In genomic region chr5:142512041-142512679, GRCh38 we compare ENCODE assay signal across 15 cellular contexts.
DNase-seq lines count a peak whose midpoint lies in the region; ATAC-seq and TF ChIP-seq lines count a peak whose summit lies in the region.
"Had no signal": no experiment of that assay in that cellular context is flagged by ENCODE, and none has a peak within 500 bp of the region (broad histone marks: within the 10 kb centered on the region; RNA-seq: fewer than 3 reads in every experiment).

No MANE protein-coding gene starts in this region.

- H3K4me1 ChIP-seq in hepatocyte (ENCODE audit: insufficient read depth): peaks cover 29% of the 10 kb centered on the region
- H3K4me1 ChIP-seq: prostate gland had no signal

- H3K27ac ChIP-seq in hepatocyte: peak overlapping the region; percentile 47
- H3K27ac ChIP-seq: ascending aorta, prostate gland, SJCRH30 had no signal

- DNase-seq in AG10803 (ENCODE audit: low read depth): peak; percentile 73
- DNase-seq in choroid plexus epithelial cell (ENCODE audit: low read depth): peak; percentile 87
- DNase-seq in hepatocyte (ENCODE audit: low spot score): no peak
- DNase-seq in renal cortical epithelial cell (ENCODE audit: low read depth): peak; percentile 68
- no peak for DNase-seq in activated CD4-positive, alpha-beta T cell treated with anti-CD3 and anti-CD28 coated beads, Interleukin-2, amount 10 ng/mL, durations not matched to agents 7 days and 5 days
- DNase-seq in occipital lobe (lab: John Stamatoyannopoulos, UW): no peak
- no peak for DNase-seq in NCI-H2227 treated with DMSO at 0.1 percent for 48 hours (lab: John Stamatoyannopoulos, UW)
- DNase-seq: activated CD4-positive, alpha-beta memory T cell treated with anti-CD3 and anti-CD28 coated beads, Interleukin-2, amount 10 ng/mL, durations not matched to agents 7 days and 5 days; MV-4-11; SJCRH30; stimulated activated CD4-positive, alpha-beta T cell treated with anti-CD3 and anti-CD28 coated beads, Interleukin-4, amount 100 ng/mL, for 24 hours had no signal

- H3K27me3 Mint-ChIP-seq in activated CD4-positive, alpha-beta T cell treated with anti-CD3 and anti-CD28 coated beads, Interleukin-2, amount 10 ng/mL, durations not matched to agents 7 days and 5 days: no peaks in the 10 kb centered on the region
- H3K27me3 Mint-ChIP-seq: activated CD4-positive, alpha-beta memory T cell treated with anti-CD3 and anti-CD28 coated beads, Interleukin-2, amount 10 ng/mL, durations not matched to agents 7 days and 5 days had no signal

- ATAC-seq in HG02870 (IDR thresholded peaks at IDR 0.05; ENCODE audit: unreplicated experiment): no peak

- WGBS in hepatocyte (ENCODE audit: low lambda C conversion rate, missing lambda C conversion rate): 81% methylated on average over 11 of the region's 11 CpGs

- no peak overlapping the region for H3K4me2 ChIP-seq in hepatocyte

- POLR2A ChIA-PET in activated CD4-positive, alpha-beta T cell treated with anti-CD3 and anti-CD28 coated beads, Interleukin-2, amount 10 ng/mL, durations not matched to agents 7 days and 5 days (lab: Charles Lee): no interaction called here

- no peaks in the 10 kb centered on the region for H3K9me2 ChIP-seq in hepatocyte (replicated peaks; ENCODE audit: insufficient read depth)

- H2AFZ ChIP-seq in hepatocyte: no peak overlapping the region

- no peak overlapping the region for H3K27ac Mint-ChIP-seq in activated CD4-positive, alpha-beta T cell treated with anti-CD3 and anti-CD28 coated beads, Interleukin-2, amount 10 ng/mL, durations not matched to agents 7 days and 5 days
- H3K27ac Mint-ChIP-seq: activated CD4-positive, alpha-beta memory T cell treated with anti-CD3 and anti-CD28 coated beads, Interleukin-2, amount 10 ng/mL, durations not matched to agents 7 days and 5 days; activated T-helper 2 cell treated with anti-CD3 and anti-CD28 coated beads, Interferon-gamma antibody, Interleukin-2, Interleukin-4, amounts not matched to agents 10 μg/mL and 5 μg/mL and 100 μg/mL, durations not matched to agents 14 hours and 24 hours and 36 hours had no signal

- CTCF ChIA-PET in activated CD4-positive, alpha-beta T cell treated with anti-CD3 and anti-CD28 coated beads, Interleukin-2, amount 10 ng/mL, durations not matched to agents 7 days and 5 days (lab: Charles Lee): interaction anchor here (1.4 kb wide), 1 partner anchor 10 kb away, joined by 4 read pairs; no protein-coding TSS in a partner anchor

- no peaks in the 10 kb centered on the region for H3K9me3 ChIP-seq in hepatocyte (ENCODE audit: low read depth)
- H3K9me3 ChIP-seq: prostate gland had no signal

- H3K4me3 Mint-ChIP-seq in activated CD4-positive, alpha-beta T cell treated with anti-CD3 and anti-CD28 coated beads, Interleukin-2, amount 10 ng/mL, durations not matched to agents 7 days and 5 days: no peak overlapping the region
- H3K4me3 Mint-ChIP-seq: activated CD4-positive, alpha-beta memory T cell treated with anti-CD3 and anti-CD28 coated beads, Interleukin-2, amount 10 ng/mL, durations not matched to agents 7 days and 5 days had no signal

- H3K4me3 ChIP-seq in AG10803 (ENCODE audit: low read length) (no peak overlapping the region), choroid plexus epithelial cell (ENCODE audit: low read depth, low read length) (no peak overlapping the region), hepatocyte (no peak overlapping the region)
- H3K4me3 ChIP-seq: ascending aorta, prostate gland, SJCRH30 had no signal

- no peaks in the 10 kb centered on the region for H3K36me3 Mint-ChIP-seq in activated CD4-positive, alpha-beta T cell treated with anti-CD3 and anti-CD28 coated beads, Interleukin-2, amount 10 ng/mL, durations not matched to agents 7 days and 5 days (ENCODE audit: low read depth)

- H4K20me1 ChIP-seq in hepatocyte (ENCODE audit: insufficient read depth, poor library complexity, severe bottlenecking): no peaks in the 10 kb centered on the region

- peaks cover 5% of the 10 kb centered on the region for H3K9me3 Mint-ChIP-seq in activated CD4-positive, alpha-beta T cell treated with anti-CD3 and anti-CD28 coated beads, Interleukin-2, amount 10 ng/mL, durations not matched to agents 7 days and 5 days

- no peaks in the 10 kb centered on the region for H3K79me2 ChIP-seq in hepatocyte

- H3K27me3 ChIP-seq in hepatocyte: no peaks in the 10 kb centered on the region
- H3K27me3 ChIP-seq: ascending aorta, SJCRH30 had no signal

- no peak for TF ChIP-seq CTCF in AG10803 (conservative IDR thresholded peaks at IDR 0.05; ENCODE audit: low read length)
- TF ChIP-seq CTCF in choroid plexus epithelial cell (conservative IDR thresholded peaks at IDR 0.05; ENCODE audit: low read depth, low read length): no peak
- TF ChIP-seq CTCF in hepatocyte (IDR thresholded peaks at IDR 0.05; ENCODE audit: poor library complexity): no peak

- no peaks in the 10 kb centered on the region for H3K36me3 ChIP-seq in hepatocyte (replicated peaks; ENCODE audit: insufficient read depth, low read depth)
- H3K36me3 ChIP-seq: ascending aorta, prostate gland, SJCRH30 had no signal

- H3K4me1 Mint-ChIP-seq in activated CD4-positive, alpha-beta T cell treated with anti-CD3 and anti-CD28 coated beads, Interleukin-2, amount 10 ng/mL, durations not matched to agents 7 days and 5 days: peaks cover 9% of the 10 kb centered on the region

Comparison
In these comparisons a context has a peak if more than half of its experiments do, and no peak if none do; other contexts are left out.
1. DNase-seq: peak in AG10803 (single experiment), choroid plexus epithelial cell (single experiment) and renal cortical epithelial cell (single experiment); none in hepatocyte (single experiment), activated CD4-positive, alpha-beta T cell treated with anti-CD3 and anti-CD28 coated beads, Interleukin-2, amount 10 ng/mL, durations not matched to agents 7 days and 5 days (single experiment), occipital lobe (single experiment) and NCI-H2227 treated with DMSO at 0.1 percent for 48 hours (single experiment).